Comparison of ENCODE assay signal across 8 cellular contexts in the genomic region with DNA sequence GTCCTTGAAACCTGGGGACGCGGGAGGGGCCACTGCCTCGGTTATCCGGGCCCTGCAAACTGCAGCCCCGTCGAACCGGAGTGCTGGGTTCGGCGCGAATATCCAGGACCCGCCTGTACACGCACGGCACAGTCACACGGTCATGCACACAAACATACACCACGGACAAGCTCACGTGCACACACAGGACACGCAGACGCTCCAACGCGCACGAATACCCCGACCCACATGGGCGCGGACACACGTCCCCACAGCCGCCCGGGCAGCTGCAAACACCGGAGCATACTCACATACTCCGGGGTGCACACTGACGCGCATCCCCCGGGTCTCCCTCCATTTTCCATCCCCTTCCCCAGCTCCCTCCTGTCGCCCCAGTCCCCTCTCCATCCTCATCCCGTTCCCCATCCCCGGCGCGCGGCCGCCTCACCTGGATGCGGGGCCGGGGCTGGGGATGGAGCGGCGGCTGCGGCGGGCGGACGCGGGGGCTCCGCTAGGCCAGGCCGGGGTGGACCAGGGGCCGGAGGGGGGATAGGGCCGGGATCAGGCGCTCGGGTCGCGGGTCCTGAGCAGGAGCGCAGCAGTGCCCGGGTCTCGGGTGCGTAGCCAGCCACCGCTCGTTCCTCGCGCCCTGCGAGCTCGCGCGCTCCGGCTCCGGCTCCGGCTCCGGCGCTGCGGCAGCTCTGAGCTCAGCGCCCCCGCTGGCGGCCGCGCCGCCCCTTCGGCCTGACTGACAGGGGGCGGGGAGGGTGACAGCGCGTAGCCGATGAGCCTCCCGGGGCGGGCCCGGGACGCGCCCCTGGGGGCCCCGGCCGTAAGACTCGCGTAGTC. TPM values are rescaled to one million over a fixed set of nuclear protein-coding genes. Genes with fewer than 3 reads are reported as not detected.
DNase-seq lines count a peak whose midpoint lies in the region; FAIRE-seq and TF ChIP-seq lines count a peak whose summit lies in the region.

A gene with protein sequence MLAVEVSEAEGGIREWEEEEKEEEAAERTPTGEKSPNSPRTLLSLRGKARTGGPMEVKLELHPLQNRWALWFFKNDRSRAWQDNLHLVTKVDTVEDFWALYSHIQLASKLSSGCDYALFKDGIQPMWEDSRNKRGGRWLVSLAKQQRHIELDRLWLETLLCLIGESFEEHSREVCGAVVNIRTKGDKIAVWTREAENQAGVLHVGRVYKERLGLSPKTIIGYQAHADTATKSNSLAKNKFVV (plus strand): TSS at position 823 of the 828 bp plus-strand sequence. CDS start 12,113 bp downstream, outside the sequence.
A gene (minus strand): TSS at position 682 of the 828 bp plus-strand sequence. CDS start 880 bp downstream, outside the sequence.

- no peak within 1 kb of the TSS for H3K56ac ChIP-seq in H9 (ENCODE audit: insufficient read length, low read depth, low read length)

- no peak within 1 kb of the TSS for H2BK15ac ChIP-seq in H9 (ENCODE audit: low read depth, low read length)

- no peaks in the 10 kb centered on the region for H4K20me1 ChIP-seq in H9 (ENCODE audit: control insufficient read depth, insufficient read depth, insufficient read length)

- H3K4me1 ChIP-seq in H9 (ENCODE audit: insufficient read depth, low read length): no peaks in the 10 kb centered on the region

- H3K27me3 Mint-ChIP-seq in H9 (ENCODE audit: low read depth) (peaks cover 84% of the 10 kb centered on the region), immature natural killer cell (ENCODE audit: low read depth in 3 of 3) (peaks cover 15 to 35% (median 24%) of the 10 kb centered on the region in 3 donors)

- no peak for FAIRE-seq in D721Med (lab: Jason Lieb, UNC)

- peak; percentile 89 for DNase-seq in D721Med (ENCODE audit: insufficient read length, low spot score)
- peak; percentile 71 for DNase-seq in H9
- peak; percentile 19 for DNase-seq in NCI-H82 treated with DMSO at 0.1 percent for 48 hours (lab: John Stamatoyannopoulos, UW; ENCODE audit: unreplicated experiment)
- DNase-seq in astrocyte of the spinal cord (ENCODE audit: low read depth, low spot score): peak; percentile 17
- DNase-seq in immature natural killer cell: peak in 2 of 3 donors; percentile 31 to 35
- peak; percentile 61 for DNase-seq in stimulated activated CD4-positive, alpha-beta T cell treated with anti-CD3 and anti-CD28 coated beads, Interleukin-4, amount 100 ng/mL, for 1 hour
- no peak for DNase-seq in OCI-M1 (lab: John Stamatoyannopoulos, UW)
- DNase-seq in HT-29 (ENCODE audit: low spot score): no peak

- H3K79me1 ChIP-seq in H9 (ENCODE audit: insufficient read depth, low read depth, low read length, poor library complexity, severe bottlenecking): no peaks in the 10 kb centered on the region

- H2BK5ac ChIP-seq in H9 (ENCODE audit: insufficient read length, low read length): no peak within 1 kb of the TSS

- peaks cover 24 to 44% of the 10 kb centered on the region in 2 experiments for H3K4me1 Mint-ChIP-seq in H9
- peaks cover 7 to 15% of the 10 kb centered on the region in 2 donors for H3K4me1 Mint-ChIP-seq in immature natural killer cell

- H2BK12ac ChIP-seq in H9 (ENCODE audit: insufficient read length, low read depth, low read length): no peak within 1 kb of the TSS

- H4K8ac ChIP-seq in H9 (replicated peaks; ENCODE audit: insufficient read length, low read depth, low read length): no peak within 1 kb of the TSS

- H3K27ac Mint-ChIP-seq in H9 (0 out of 7 replicates have a peak within 1 kb of the TSS, but pooled peaks of 1 of the 3 experiments have one; percentile 2), immature natural killer cell (no peak within 1 kb of the TSS)

- H2AK5ac ChIP-seq in H9 (ENCODE audit: insufficient read length, low read length): no peak within 1 kb of the TSS

- no CpG with 5 or more reads among the region's 94 CpGs for WGBS in H9 (ENCODE audit: extremely low coverage, insufficient read length, low lambda C conversion rate)

- no peaks in the 10 kb centered on the region for H3K79me2 ChIP-seq in H9 (ENCODE audit: insufficient read depth, low read length)

- H3K27me3 ChIP-seq in H9 (ENCODE audit: insufficient read depth, low read length): peaks cover 6% of the 10 kb centered on the region; the same call in 1 of the 2 replicates

- H3K36me3 Mint-ChIP-seq in H9 (ENCODE audit: insufficient read depth in 1 of 3, low read depth in 3 of 3) (peaks cover 0 to 3% (median 0%) of the 10 kb centered on the region in 3 experiments; a peak in 3 of 7 replicates), immature natural killer cell (peaks cover 0 to 2% (median under 1%) of the 10 kb centered on the region in 3 donors)

- H4K5ac ChIP-seq in H9 (ENCODE audit: insufficient read length, low read depth, low read length): no peak within 1 kb of the TSS

- H3K23me2 ChIP-seq in H9 (ENCODE audit: insufficient read length, low read depth, low read length, poor library complexity, severe bottlenecking): peaks cover 8% of the 10 kb centered on the region

- TF ChIP-seq CTCF in D721Med (IDR thresholded peaks at IDR 0.05; ENCODE audit: insufficient read depth, missing control alignments) (peak; percentile 2), H9 (conservative IDR thresholded peaks at IDR 0.05) (no peak), astrocyte of the spinal cord (IDR thresholded peaks at IDR 0.05; ENCODE audit: low read depth, low read length) (no peak)

- in situ Hi-C loops in astrocyte of the spinal cord (cut with HindIII; ENCODE audit: low sequenced_read_pairs): no loop called here

- H2BK120ac ChIP-seq in H9 (ENCODE audit: low read depth, low read length, poor library complexity, severe bottlenecking): no peak within 1 kb of the TSS

- no peaks in the 10 kb centered on the region for H3K9me3 ChIP-seq in H9 (ENCODE audit: control insufficient read depth, low read depth, low read length)

- H2BK20ac ChIP-seq in H9 (ENCODE audit: low read depth, low read length, poor library complexity, severe bottlenecking): no peak within 1 kb of the TSS

- H3K23ac ChIP-seq in H9 (ENCODE audit: insufficient read length, low read depth, low read length): no peak within 1 kb of the TSS

- no peak within 1 kb of the TSS for H3K27ac ChIP-seq in H9 (ENCODE audit: insufficient read length, low read depth, low read length)

- H3K4me3 ChIP-seq in astrocyte of the spinal cord (ENCODE audit: low read depth, low read length): peak within 1 kb of the TSS; percentile 28

- H3K14ac ChIP-seq in H9 (ENCODE audit: insufficient read depth, low read length): no peak within 1 kb of the TSS

- no peak within 1 kb of the TSS for H2AFZ ChIP-seq in H9 (ENCODE audit: low read length)

- no peak within 1 kb of the TSS for H3K4ac ChIP-seq in H9 (ENCODE audit: low read depth, low read length)

- H3K9ac ChIP-seq in H9 (ENCODE audit: extremely low read depth, insufficient read length, low read length): no peak within 1 kb of the TSS

- H3K4me3 Mint-ChIP-seq in H9 (peak within 1 kb of the TSS; percentile 59 to 86), immature natural killer cell (peak within 1 kb of the TSS; percentile 23 to 72 (median 57))

- H3T11ph ChIP-seq in H9 (ENCODE audit: low read length): no peak within 1 kb of the TSS

- H4K91ac ChIP-seq in H9 (ENCODE audit: insufficient read length, low read depth, low read length): no peak within 1 kb of the TSS

- H3K4me2 ChIP-seq in H9 (ENCODE audit: insufficient read depth, insufficient read length, low read length): peak within 1 kb of the TSS; percentile 93

- H3K18ac ChIP-seq in H9 (ENCODE audit: insufficient read length, low read depth, low read length): no peak within 1 kb of the TSS

- H3K9me3 Mint-ChIP-seq in H9 (peaks cover 0 to 3% of the 10 kb centered on the region in 2 experiments; a peak in 2 of 5 replicates), immature natural killer cell (peaks cover 0 to 1% (median 0%) of the 10 kb centered on the region in 6 donors)

RNA-seq across cellular contexts. Expression of the first gene that starts in this region (rescaled TPM):
- total RNA-seq in H9 (2021): 1.3 and 1.8 TPM in 2 replicates
- polyA plus RNA-seq in immature natural killer cell: not detected
- not detected in 2 replicates for total RNA-seq in HT-29 (2014; rRNA removed; shearing (Covaris generic))

RNA-seq across cellular contexts. Expression of the second gene that starts in this region (rescaled TPM):
- total RNA-seq in H9 (2021): 3.5 and 4.2 TPM in 2 replicates
- polyA plus RNA-seq in immature natural killer cell: under 1 TPM in 1 of 3 donors, not detected in 2; 0.26 TPM
- not detected in 2 replicates for total RNA-seq in HT-29 (2014; rRNA removed; shearing (Covaris generic))

Comparison
In these comparisons a context has a peak if more than half of its experiments do, and no peak if none do; other contexts are left out.
1. Peak in DNase-seq in immature natural killer cell; RNA of the genes that start here not detected or under 1 TPM.
2. DNase-seq: peak in D721Med (single experiment), H9 (single experiment), NCI-H82 treated with DMSO at 0.1 percent for 48 hours (single experiment), astrocyte of the spinal cord (single experiment) and stimulated activated CD4-positive, alpha-beta T cell treated with anti-CD3 and anti-CD28 coated beads, Interleukin-4, amount 100 ng/mL, for 1 hour (single experiment); none in OCI-M1 (single experiment) and HT-29 (single experiment).